ENCODE assay signal across 2 cellular contexts in genomic region chr6:21142716-21143115, GRCh38.
TF ChIP-seq lines count a peak whose summit lies in the region.

No MANE protein-coding gene starts in this region.

TF ChIP-seq in liver, 16 proteins besides CTCF, POLR2A, EP300 and RAD21 (continued from another document):
- TF ChIP-seq ZBTB33 (IDR thresholded peaks at IDR 0.05) (no peak), REST (IDR thresholded peaks at IDR 0.05) (no peak), NR2F2 (IDR thresholded peaks at IDR 0.05) (no peak), RXRA (IDR thresholded peaks at IDR 0.05) (no peak), ATF3 (IDR thresholded peaks at IDR 0.05) (no peak), TAF1 (conservative IDR thresholded peaks at IDR 0.05) (no peak), FOXA2 (IDR thresholded peaks at IDR 0.05) (no peak), GABPA (IDR thresholded peaks at IDR 0.05 in 1 of 2, conservative IDR thresholded peaks at IDR 0.05 in 1 of 2) (no peak), FOXA1 (IDR thresholded peaks at IDR 0.05) (no peak), MAX (IDR thresholded peaks at IDR 0.05) (no peak)

TF ChIP-seq in HepG2, 621 proteins besides CTCF, POLR2A, EP300 and RAD21 (continued from another document):
- TF ChIP-seq ZNF362 (CRISPR knock-in tag; IDR thresholded peaks at IDR 0.05; ENCODE audit: borderline replicate concordance) (no peak), ERF (CRISPR knock-in tag; IDR thresholded peaks at IDR 0.05) (no peak), RFXAP (CRISPR knock-in tag; IDR thresholded peaks at IDR 0.05; ENCODE audit: borderline replicate concordance) (no peak), NR1H2 (CRISPR knock-in tag; IDR thresholded peaks at IDR 0.05; ENCODE audit: borderline replicate concordance, low read depth) (no peak), ZNF136 (CRISPR knock-in tag; IDR thresholded peaks at IDR 0.05; ENCODE audit: low read depth) (no peak), EED (CRISPR knock-in tag; IDR thresholded peaks at IDR 0.05) (no peak), EZH2 (conservative IDR thresholded peaks at IDR 0.05; ENCODE audit: low read depth, low read length) (no peak), ZNF567 (CRISPR knock-in tag; IDR thresholded peaks at IDR 0.05; ENCODE audit: borderline replicate concordance) (no peak), ZNF337 (CRISPR knock-in tag; IDR thresholded peaks at IDR 0.05; ENCODE audit: borderline replicate concordance, low read depth) (no peak), ZNF318 (CRISPR knock-in tag; IDR thresholded peaks at IDR 0.05) (no peak), HNRNPL (IDR thresholded peaks at IDR 0.05; ENCODE audit: low read depth, low read length) (no peak)
